In genomic region chr21:42156690-42157605, GRCh38 we compare ENCODE assay signal across 9 cellular contexts.
DNase-seq lines count a peak whose midpoint lies in the region; ATAC-seq, FAIRE-seq and TF ChIP-seq lines count a peak whose summit lies in the region.
"Had no signal": no experiment of that assay in that cellular context is flagged by ENCODE, and none has a peak within 500 bp of the region (broad histone marks: within the 10 kb centered on the region; RNA-seq: fewer than 3 reads in every experiment).

No MANE protein-coding gene starts in this region.

- FAIRE-seq in D721Med (lab: Jason Lieb, UNC) (no peak), bronchial epithelial cell (lab: Jason Lieb, UNC) (peak; percentile 40)

- intact Hi-C loops in mucosa of descending colon (cut with DNase I, micrococcal nuclease) = loop anchor here in 1 of 2 donors (10.0 kb wide), 1 partner anchor 98 kb away; no protein-coding TSS in a partner anchor

- peaks cover 7% of the 10 kb centered on the region for H3K4me1 Mint-ChIP-seq in activated T-helper 17 cell treated with anti-CD3 and anti-CD28 coated beads, Interleukin-2, amount 50 U/mL, for 72 hours

- H3K36me3 ChIP-seq in bronchial epithelial cell (ENCODE audit: control insufficient read depth, insufficient read depth, low read length) (no peaks in the 10 kb centered on the region), mucosa of descending colon (ENCODE audit: low read depth) (no peaks in the 10 kb centered on the region)
- H3K36me3 ChIP-seq in effector memory CD4-positive, alpha-beta T cell (ENCODE audit: control insufficient read depth, insufficient read depth, low read length) = no peaks in the 10 kb centered on the region

- peak; percentile 83 for DNase-seq in D721Med (ENCODE audit: insufficient read length, low spot score)
- DNase-seq in NCI-H2171 (lab: John Stamatoyannopoulos, UW) = peak; percentile 52
- no peak for DNase-seq in bronchial epithelial cell (ENCODE audit: low read depth)
- DNase-seq in mucosa of descending colon = peak in 1 of 3 donors; percentile 39
- no peak for DNase-seq in effector memory CD4-positive, alpha-beta T cell
- DNase-seq in NOMO-1 treated with DMSO at 0.1 percent for 48 hours (lab: John Stamatoyannopoulos, UW; ENCODE audit: unreplicated experiment) = no peak
- DNase-seq: NCI-H187 had no signal

- ATAC-seq in mucosa of descending colon (peak; percentile 11), GM21390 (IDR thresholded peaks at IDR 0.05; ENCODE audit: unreplicated experiment) (no peak)
- no peak for ATAC-seq in activated T-helper 17 cell treated with anti-CD3 and anti-CD28 coated beads, Interleukin-2, amount 50 U/mL, for 72 hours (replicated peaks)

- no peak overlapping the region for H3K4me3 Mint-ChIP-seq in activated T-helper 17 cell treated with anti-CD3 and anti-CD28 coated beads, Interleukin-2, amount 50 U/mL, for 72 hours

- H3K27ac ChIP-seq in effector memory CD4-positive, alpha-beta T cell (ENCODE audit: insufficient read depth, low read length, poor library complexity, severe bottlenecking) = no peak overlapping the region

- no peak overlapping the region for H3K27ac Mint-ChIP-seq in activated T-helper 17 cell treated with anti-CD3 and anti-CD28 coated beads, Interleukin-2, amount 50 U/mL, for 72 hours

- H3K27me3 Mint-ChIP-seq in activated T-helper 17 cell treated with anti-CD3 and anti-CD28 coated beads, Interleukin-2, amount 50 U/mL, for 72 hours = no peaks in the 10 kb centered on the region

- no peaks in the 10 kb centered on the region for H3K9me3 Mint-ChIP-seq in activated T-helper 17 cell treated with anti-CD3 and anti-CD28 coated beads, Interleukin-2, amount 50 U/mL, for 72 hours

- H3K4me3 ChIP-seq in bronchial epithelial cell (ENCODE audit: low read depth, low read length) (no peak overlapping the region), mucosa of descending colon (no peak overlapping the region)
- no peak overlapping the region for H3K4me3 ChIP-seq in effector memory CD4-positive, alpha-beta T cell (ENCODE audit: insufficient read depth, low read depth, low read length, poor library complexity, severe bottlenecking)

- no peaks in the 10 kb centered on the region for H3K9me3 ChIP-seq in mucosa of descending colon
- no peaks in the 10 kb centered on the region for H3K9me3 ChIP-seq in effector memory CD4-positive, alpha-beta T cell (ENCODE audit: control insufficient read depth, low read length)

- peaks cover 8% of the 10 kb centered on the region for H3K27me3 ChIP-seq in bronchial epithelial cell (ENCODE audit: control insufficient read depth, insufficient read depth, low read length)
- no peaks in the 10 kb centered on the region for H3K27me3 ChIP-seq in effector memory CD4-positive, alpha-beta T cell (replicated peaks; ENCODE audit: control insufficient read depth, insufficient read depth, low read length, poor library complexity, severe bottlenecking)

- no peaks in the 10 kb centered on the region for H3K36me3 Mint-ChIP-seq in activated T-helper 17 cell treated with anti-CD3 and anti-CD28 coated beads, Interleukin-2, amount 50 U/mL, for 72 hours (ENCODE audit: low read depth)

- H3K4me1 ChIP-seq in mucosa of descending colon (ENCODE audit: low read depth) = no peaks in the 10 kb centered on the region
- H3K4me1 ChIP-seq in effector memory CD4-positive, alpha-beta T cell (ENCODE audit: control insufficient read depth, insufficient read depth, low read length, poor library complexity, severe bottlenecking) = peaks cover 13% of the 10 kb centered on the region

- TF ChIP-seq CTCF in D721Med (IDR thresholded peaks at IDR 0.05; ENCODE audit: insufficient read depth, missing control alignments) (no peak), bronchial epithelial cell (IDR thresholded peaks at IDR 0.05; ENCODE audit: insufficient read depth, low read length, severe bottlenecking) (no peak), mucosa of descending colon (IDR thresholded peaks at IDR 0.05) (no peak)

Comparison
In these comparisons a context has a peak if more than half of its experiments do, and no peak if none do; other contexts are left out.
1. DNase-seq: peak in D721Med (single experiment) and NCI-H2171 (single experiment); none in bronchial epithelial cell (single experiment), effector memory CD4-positive, alpha-beta T cell (0 of 3) and NOMO-1 treated with DMSO at 0.1 percent for 48 hours (single experiment).